Comparison of ENCODE assay signal across 13 cellular contexts in the genomic region with DNA sequence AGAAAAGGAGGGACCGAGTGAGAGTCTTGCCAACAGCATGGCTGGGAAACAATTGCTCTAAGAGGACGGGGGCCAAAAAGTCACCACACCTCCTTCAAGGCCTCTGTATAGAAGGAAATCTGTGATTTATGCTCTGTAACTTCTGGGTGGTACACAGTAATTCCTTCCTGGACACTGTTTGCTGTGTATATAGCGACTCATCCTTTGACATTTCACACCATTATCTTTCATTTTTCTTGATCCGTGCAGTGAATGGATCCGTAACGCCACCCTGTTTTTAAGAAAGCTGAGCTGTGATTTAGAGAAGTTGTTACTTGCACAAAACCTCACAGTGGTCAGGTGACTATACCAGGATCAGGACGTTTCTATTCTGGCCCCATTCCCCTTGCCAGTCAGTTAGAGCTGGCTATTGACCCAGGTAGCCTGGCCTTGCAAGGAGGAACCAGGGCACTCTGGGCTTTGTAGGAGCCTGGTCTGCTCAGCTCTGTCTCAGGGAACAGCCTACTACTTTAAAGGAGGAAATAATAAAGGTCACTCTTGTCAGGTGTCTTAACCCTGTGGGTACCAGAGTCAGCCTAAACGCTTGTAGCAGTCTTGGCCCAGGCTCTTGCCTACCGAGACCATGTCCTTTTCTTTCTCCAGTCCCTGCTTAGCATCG.
A peak's percentile ranks its signal among the peaks of the same experiment; 100 is the strongest.
DNase-seq lines count a peak whose midpoint lies in the region; ATAC-seq, FAIRE-seq and TF ChIP-seq lines count a peak whose summit lies in the region.
"Had no signal": no experiment of that assay in that cellular context is flagged by ENCODE, and none has a peak within 500 bp of the region (broad histone marks: within the 10 kb centered on the region; RNA-seq: fewer than 3 reads in every experiment).

No MANE protein-coding gene starts in this region.

- H3K79me2 ChIP-seq in GM23248 (ENCODE audit: insufficient read depth) (no peaks in the 10 kb centered on the region), astrocyte (ENCODE audit: insufficient read depth, low read length) (no peaks in the 10 kb centered on the region), smooth muscle cell (ENCODE audit: low read depth) (no peaks in the 10 kb centered on the region)

- H2AFZ ChIP-seq in GM23248 (peak overlapping the region; percentile 86), astrocyte (ENCODE audit: low read depth, low read length) (no peak overlapping the region), smooth muscle cell (ENCODE audit: low read depth) (no peak overlapping the region)

- in situ Hi-C loops in GM23248 (cut with MboI): no loop called here

- DNase-seq in GM23248: peak; percentile 63
- no peak for DNase-seq in astrocyte (ENCODE audit: low read depth)
- DNase-seq in kidney glomerular epithelial cell (lab: John Stamatoyannopoulos, UW): peak; percentile 77
- no peak for DNase-seq in smooth muscle cell (lab: John Stamatoyannopoulos, UW; ENCODE audit: unreplicated experiment)
- DNase-seq in occipital lobe (lab: John Stamatoyannopoulos, UW): no peak
- DNase-seq: activated T-cell treated with anti-CD3 and anti-CD28 coated beads for 4 hours, midbrain, NCI-H1930 had no signal

- H3K4me1 ChIP-seq in GM23248 (ENCODE audit: insufficient read depth) (peaks cover 51% of the 10 kb centered on the region), astrocyte (ENCODE audit: insufficient read depth, low read length) (peaks cover 29% of the 10 kb centered on the region), smooth muscle cell (ENCODE audit: low read depth) (peaks cover 42% of the 10 kb centered on the region)

- no peaks in the 10 kb centered on the region for H3K36me3 ChIP-seq in GM23248 (ENCODE audit: low read depth)
- no peaks in the 10 kb centered on the region for H3K36me3 ChIP-seq in astrocyte (ENCODE audit: insufficient read depth, low read length)
- no peaks in the 10 kb centered on the region for H3K36me3 ChIP-seq in smooth muscle cell (ENCODE audit: low read depth)

- TF ChIP-seq CTCF in astrocyte (IDR thresholded peaks at IDR 0.05; ENCODE audit: insufficient read depth, low read depth, low read length): no peak
- no peak for TF ChIP-seq CTCF in smooth muscle cell (IDR thresholded peaks at IDR 0.05; ENCODE audit: borderline replicate concordance, insufficient read depth, poor library complexity, severe bottlenecking)

- no peaks in the 10 kb centered on the region for H3K9me3 Mint-ChIP-seq in astrocyte (ENCODE audit: unreplicated experiment)
- H3K9me3 Mint-ChIP-seq: stimulated activated effector memory CD8-positive, alpha-beta T cell treated with anti-CD3 and anti-CD28 coated beads, Interleukin-12 subunit alpha, Interleukin-12 subunit beta, amount 100 ng/mL, for 72 hours had no signal

- peaks cover 19% of the 10 kb centered on the region for H3F3A ChIP-seq in GM23248 (ENCODE audit: insufficient read depth)
- H3F3A ChIP-seq in smooth muscle cell (ENCODE audit: low read depth): peaks cover 41% of the 10 kb centered on the region

- H3K27ac Mint-ChIP-seq in astrocyte (ENCODE audit: unreplicated experiment): no peak overlapping the region
- H3K27ac Mint-ChIP-seq: stimulated activated effector memory CD8-positive, alpha-beta T cell treated with anti-CD3 and anti-CD28 coated beads, Interleukin-12 subunit alpha, Interleukin-12 subunit beta, amount 100 ng/mL, for 72 hours had no signal

- no peak overlapping the region for H3K4me3 Mint-ChIP-seq in astrocyte (ENCODE audit: unreplicated experiment)
- H3K4me3 Mint-ChIP-seq: stimulated activated effector memory CD8-positive, alpha-beta T cell treated with anti-CD3 and anti-CD28 coated beads, Interleukin-12 subunit alpha, Interleukin-12 subunit beta, amount 100 ng/mL, for 72 hours had no signal

- no peak overlapping the region for H3K4me3 ChIP-seq in GM23248
- no peak overlapping the region for H3K4me3 ChIP-seq in astrocyte (ENCODE audit: insufficient read depth, low read depth, low read length)
- no peak overlapping the region for H3K4me3 ChIP-seq in smooth muscle cell

- peak overlapping the region; percentile 24 for H3K4me2 ChIP-seq in GM23248 (ENCODE audit: unreplicated experiment)
- H3K4me2 ChIP-seq in astrocyte (ENCODE audit: low read length): peak overlapping the region; percentile 42
- H3K4me2 ChIP-seq in smooth muscle cell: peak overlapping the region; percentile 68

- H3K9me2 ChIP-seq in GM23248 (ENCODE audit: insufficient read depth): no peaks in the 10 kb centered on the region

- H3K4me1 Mint-ChIP-seq in astrocyte (ENCODE audit: low read depth, unreplicated experiment): peaks cover 45% of the 10 kb centered on the region
- H3K4me1 Mint-ChIP-seq: stimulated activated effector memory CD8-positive, alpha-beta T cell treated with anti-CD3 and anti-CD28 coated beads, Interleukin-12 subunit alpha, Interleukin-12 subunit beta, amount 100 ng/mL, for 72 hours had no signal

- no peaks in the 10 kb centered on the region for H3K27me3 Mint-ChIP-seq in astrocyte (ENCODE audit: low read depth, unreplicated experiment)

- H3K36me3 Mint-ChIP-seq in astrocyte (ENCODE audit: low read depth, unreplicated experiment): peaks cover 3% of the 10 kb centered on the region
- H3K36me3 Mint-ChIP-seq: stimulated activated effector memory CD8-positive, alpha-beta T cell treated with anti-CD3 and anti-CD28 coated beads, Interleukin-12 subunit alpha, Interleukin-12 subunit beta, amount 100 ng/mL, for 72 hours had no signal

- H4K20me1 ChIP-seq in GM23248 (ENCODE audit: insufficient read depth) (no peaks in the 10 kb centered on the region), astrocyte (ENCODE audit: insufficient read depth, low read length) (no peaks in the 10 kb centered on the region), smooth muscle cell (ENCODE audit: low read depth) (no peaks in the 10 kb centered on the region)

- H3K9ac ChIP-seq in GM23248: no peak overlapping the region
- H3K9ac ChIP-seq in astrocyte (ENCODE audit: low read length): no peak overlapping the region
- H3K9ac ChIP-seq in smooth muscle cell (ENCODE audit: low read depth): no peak overlapping the region

- H3K9me3 ChIP-seq in GM23248 (ENCODE audit: low read depth) (no peaks in the 10 kb centered on the region), astrocyte (ENCODE audit: insufficient read depth, low read depth, low read length) (no peaks in the 10 kb centered on the region), smooth muscle cell (replicated peaks; ENCODE audit: low read depth) (no peaks in the 10 kb centered on the region)

- no peak for ATAC-seq in GM21528 (IDR thresholded peaks at IDR 0.05; ENCODE audit: low FRiP score, unreplicated experiment)
- ATAC-seq in HG03095 (IDR thresholded peaks at IDR 0.05; ENCODE audit: unreplicated experiment): no peak
- no peak for ATAC-seq in HG02885 (IDR thresholded peaks at IDR 0.05; ENCODE audit: poor library complexity, unreplicated experiment)
- ATAC-seq: stimulated activated effector memory CD8-positive, alpha-beta T cell treated with anti-CD3 and anti-CD28 coated beads, Interleukin-12 subunit alpha, Interleukin-12 subunit beta, amount 100 ng/mL, for 72 hours had no signal

- peak overlapping the region; percentile 82 for H3K27ac ChIP-seq in GM23248
- no peak overlapping the region for H3K27ac ChIP-seq in astrocyte (ENCODE audit: low read depth, low read length)
- peak overlapping the region; percentile 95 for H3K27ac ChIP-seq in smooth muscle cell (ENCODE audit: low read depth)

- peak; percentile 73 for FAIRE-seq in astrocyte (lab: Jason Lieb, UNC)
- FAIRE-seq: frontal cortex had no signal

- 51 to 56% methylated on average over 10 of the region's 10 CpGs for WGBS in GM23248 (ENCODE audit: low coverage in 1 of 2, low lambda C conversion rate in 2 of 2, missing lambda C conversion rate in 2 of 2), 2 experiments
- 65% methylated on average over 10 of the region's 10 CpGs for WGBS in smooth muscle cell (ENCODE audit: low lambda C conversion rate)

- no peaks in the 10 kb centered on the region for H3K27me3 ChIP-seq in GM23248 (replicated peaks; ENCODE audit: insufficient read depth)
- H3K27me3 ChIP-seq in astrocyte (ENCODE audit: insufficient read depth, low read length): no peaks in the 10 kb centered on the region
- no peaks in the 10 kb centered on the region for H3K27me3 ChIP-seq in smooth muscle cell (ENCODE audit: low read depth)

Comparison
In these comparisons a context has a peak if more than half of its experiments do, and no peak if none do; other contexts are left out.
1. DNase-seq: peak in GM23248 (single experiment) and kidney glomerular epithelial cell (single experiment); none in astrocyte (single experiment), smooth muscle cell (single experiment) and occipital lobe (single experiment).
2. Peak in every context shown above with its lines, with median percentiles within 50 percentile points of each other: H3K4me2 ChIP-seq.